Comparison of ENCODE assay signal across 1 cellular context in genomic region chr16:85390511-85391174, GRCh38.
A peak's percentile ranks its signal among the peaks of the same experiment; 100 is the strongest.
TF ChIP-seq lines count a peak whose summit lies in the region.

No MANE protein-coding gene starts in this region.

TF ChIP-seq in K562, 482 proteins besides CTCF, POLR2A, EP300 and RAD21 (continued from another document and continues in another):
- 0 out of 4 replicates have a peak, but pooled peaks of 1 of the 2 experiments have one; percentile 23 for TF ChIP-seq ZMIZ1 (IDR thresholded peaks at IDR 0.05; ENCODE audit: low read depth in 2 of 2, low read length in 2 of 2)
- TF ChIP-seq ZNF778 (CRISPR knock-in tag; IDR thresholded peaks at IDR 0.05) = no peak
- TF ChIP-seq COPS2 (conservative IDR thresholded peaks at IDR 0.05) = no peak
- TF ChIP-seq SNAPC5 (CRISPR knock-in tag; IDR thresholded peaks at IDR 0.05) = no peak
- no peak for TF ChIP-seq MCM7 (IDR thresholded peaks at IDR 0.05)
- TF ChIP-seq ATF6 (CRISPR knock-in tag; IDR thresholded peaks at IDR 0.05) = no peak
- TF ChIP-seq NUFIP1 (IDR thresholded peaks at IDR 0.05; ENCODE audit: partially characterized antibody) = no peak
- TF ChIP-seq ZC3H4 (CRISPR knock-in tag; IDR thresholded peaks at IDR 0.05; ENCODE audit: borderline replicate concordance) = no peak
- peak; percentile 86 for TF ChIP-seq SMAD4 (CRISPR knock-in tag; conservative IDR thresholded peaks at IDR 0.05)
- TF ChIP-seq NR2F6 (CRISPR knock-in tag; IDR thresholded peaks at IDR 0.05) = no peak
- no peak for TF ChIP-seq PREB (CRISPR knock-in tag; IDR thresholded peaks at IDR 0.05)
- no peak for TF ChIP-seq NFRKB (IDR thresholded peaks at IDR 0.05; ENCODE audit: low read depth)
- TF ChIP-seq BRD4 (IDR thresholded peaks at IDR 0.05) = no peak
- no peak for TF ChIP-seq ZNF407 (IDR thresholded peaks at IDR 0.05; ENCODE audit: low read depth)
- peak; percentile 89 for TF ChIP-seq JUN (IDR thresholded peaks at IDR 0.05; ENCODE audit: borderline replicate concordance, low read depth, low read length)
- no peak for TF ChIP-seq JUN (CRISPR knock-in tag; IDR thresholded peaks at IDR 0.05; ENCODE audit: borderline replicate concordance)
- TF ChIP-seq ZBTB9 (CRISPR knock-in tag; IDR thresholded peaks at IDR 0.05) = 0 out of 2 replicates have a peak, but pooled peaks have one; percentile 39
- no peak for TF ChIP-seq ZBTB34 (CRISPR knock-in tag; IDR thresholded peaks at IDR 0.05)
- TF ChIP-seq MTA2 (IDR thresholded peaks at IDR 0.05; ENCODE audit: low read depth) = peak; percentile 8; the same call in 1 of the 2 replicates
- no peak for TF ChIP-seq PRPF4 (IDR thresholded peaks at IDR 0.05; ENCODE audit: insufficient read depth, low read depth, low read length, poor library complexity, severe bottlenecking)
- TF ChIP-seq E2F4 (CRISPR knock-in tag; IDR thresholded peaks at IDR 0.05; ENCODE audit: low read depth) = no peak
- TF ChIP-seq NELFE (IDR thresholded peaks at IDR 0.05; ENCODE audit: insufficient read depth, insufficient read length) = no peak
- TF ChIP-seq HDAC3 (IDR thresholded peaks at IDR 0.05; ENCODE audit: borderline replicate concordance, partially characterized antibody) = no peak
- no peak for TF ChIP-seq DLX4 (CRISPR knock-in tag; IDR thresholded peaks at IDR 0.05)
- no peak for TF ChIP-seq ZNF217 (CRISPR knock-in tag; IDR thresholded peaks at IDR 0.05)
- no peak for TF ChIP-seq CBFB (CRISPR knock-in tag; IDR thresholded peaks at IDR 0.05)
- no peak for TF ChIP-seq XRCC3 (IDR thresholded peaks at IDR 0.05)
- TF ChIP-seq YY1 (IDR thresholded peaks at IDR 0.05; ENCODE audit: borderline replicate concordance in 1 of 3, control insufficient read depth in 1 of 3, extremely low read depth in 1 of 3, insufficient read depth in 3 of 3, insufficient read length in 1 of 3, insufficient replicate concordance in 2 of 3, low read depth in 1 of 3, low read length in 2 of 3) = no peak
- TF ChIP-seq PTRF (tag; IDR thresholded peaks at IDR 0.05) = no peak
- TF ChIP-seq NR0B1 (IDR thresholded peaks at IDR 0.05; ENCODE audit: partially characterized antibody) = no peak
- no peak for TF ChIP-seq TFAM (CRISPR knock-in tag; conservative IDR thresholded peaks at IDR 0.05)
- no peak for TF ChIP-seq SP2 (IDR thresholded peaks at IDR 0.05; ENCODE audit: extremely low read depth, low read depth, low read length, poor library complexity, severe bottlenecking)
- TF ChIP-seq ZSCAN29 (IDR thresholded peaks at IDR 0.05) = no peak
- TF ChIP-seq SMAD2 (IDR thresholded peaks at IDR 0.05; ENCODE audit: low read depth, low read length) = no peak
- TF ChIP-seq ID3 (CRISPR knock-in tag; IDR thresholded peaks at IDR 0.05) = no peak
- no peak for TF ChIP-seq ID3 (tag; IDR thresholded peaks at IDR 0.05)
- TF ChIP-seq ZNF76 (CRISPR knock-in tag; IDR thresholded peaks at IDR 0.05; ENCODE audit: borderline replicate concordance) = no peak
- no peak for TF ChIP-seq FOXA1 (IDR thresholded peaks at IDR 0.05; ENCODE audit: borderline replicate concordance)
